13 cellular contexts compared by ENCODE assay signal in the genomic region with DNA sequence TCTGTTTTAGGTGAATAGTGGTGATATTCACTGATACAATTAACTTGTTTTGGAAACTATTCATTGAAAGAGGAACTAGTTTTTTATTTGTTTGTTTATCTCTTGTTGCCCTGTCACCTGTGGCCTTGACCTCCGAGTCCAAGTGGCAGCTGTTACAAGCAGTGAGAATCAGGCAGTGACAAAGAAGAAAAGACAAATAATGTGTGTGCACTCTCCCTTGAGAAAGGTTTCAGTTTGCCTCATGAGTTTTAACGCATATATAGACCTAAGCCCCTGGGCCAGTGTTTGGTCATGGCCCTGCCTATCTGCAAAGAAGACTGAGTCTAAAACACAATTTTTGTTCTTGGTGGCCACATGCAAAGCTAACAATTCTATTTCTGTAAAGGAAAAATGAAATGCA. TPM values are rescaled to one million over a fixed set of nuclear protein-coding genes. Genes with fewer than 3 reads are reported as not detected.
A peak's percentile ranks its signal among the peaks of the same experiment; 100 is the strongest.
DNase-seq lines count a peak whose midpoint lies in the region; ATAC-seq and TF ChIP-seq lines count a peak whose summit lies in the region.
"Had no signal": no experiment of that assay in that cellular context is flagged by ENCODE, and none has a peak within 500 bp of the region (broad histone marks: within the 10 kb centered on the region; RNA-seq: fewer than 3 reads in every experiment).

No MANE protein-coding gene starts in this region.

- H3K36me3 ChIP-seq in SU-DHL-6 (ENCODE audit: low read length): peaks cover 12% of the 10 kb centered on the region; the same call in 1 of the 2 replicates
- H3K36me3 ChIP-seq in stomach: no peaks in the 10 kb centered on the region
- no peaks in the 10 kb centered on the region for H3K36me3 ChIP-seq in body of pancreas (replicated peaks in 1 of 2; ENCODE audit: insufficient read depth in 1 of 2, low read depth in 2 of 2)
- H3K36me3 ChIP-seq in sigmoid colon: no peaks in the 10 kb centered on the region

- no peaks in the 10 kb centered on the region for H3K9me3 ChIP-seq in SU-DHL-6 (ENCODE audit: insufficient read depth, low read length)
- H3K9me3 ChIP-seq in stomach: no peaks in the 10 kb centered on the region
- H3K9me3 ChIP-seq in body of pancreas: no peaks in the 10 kb centered on the region
- H3K9me3 ChIP-seq in sigmoid colon: no peaks in the 10 kb centered on the region

- no peaks in the 10 kb centered on the region for H3K27me3 Mint-ChIP-seq in activated CD4-positive, alpha-beta memory T cell treated with anti-CD3 and anti-CD28 coated beads for 36 hours
- H3K27me3 Mint-ChIP-seq: CD4-positive, CD25-positive, alpha-beta regulatory T cell had no signal

- POLR2A ChIA-PET in activated CD4-positive, alpha-beta memory T cell treated with anti-CD3 and anti-CD28 coated beads for 36 hours (lab: Charles Lee): no interaction called here

- H3K4me3 Mint-ChIP-seq in activated CD4-positive, alpha-beta memory T cell treated with anti-CD3 and anti-CD28 coated beads for 36 hours: no peak overlapping the region
- H3K4me3 Mint-ChIP-seq: activated CD4-positive, alpha-beta T cell treated with anti-CD3 and anti-CD28 coated beads, Interleukin-2, amount 10 ng/mL, durations not matched to agents 24 days and 14 days; CD4-positive, CD25-positive, alpha-beta regulatory T cell had no signal

- TF ChIP-seq EP300 in stomach (IDR thresholded peaks at IDR 0.05) (no peak), sigmoid colon (IDR thresholded peaks at IDR 0.05) (no peak)

- H3K4me3 ChIP-seq in SU-DHL-6 (ENCODE audit: insufficient read depth, low read length, poor library complexity, severe bottlenecking) (no peak overlapping the region), stomach (no peak overlapping the region), body of pancreas (no peak overlapping the region), sigmoid colon (no peak overlapping the region)

- H3F3A ChIP-seq in SU-DHL-6 (ENCODE audit: insufficient read depth): no peaks in the 10 kb centered on the region

- TF ChIP-seq POLR2A in stomach (IDR thresholded peaks at IDR 0.05) (no peak), body of pancreas (IDR thresholded peaks at IDR 0.05) (no peak), sigmoid colon (IDR thresholded peaks at IDR 0.05) (no peak)

- WGBS in stomach, 5 donors: 61 to 86% (median 63%) methylated on average over 2 of the region's 2 CpGs
- WGBS in body of pancreas, 2 donors: 23 to 53% methylated on average over 2 of the region's 2 CpGs
- 42 to 80% methylated on average over 2 of the region's 2 CpGs for WGBS in sigmoid colon, 2 donors

- DNase-seq in stomach (no peak), body of pancreas (no peak), sigmoid colon (no peak)
- no peak for DNase-seq in activated CD4-positive, alpha-beta memory T cell treated with anti-CD3 and anti-CD28 coated beads for 36 hours
- DNase-seq: activated CD4-positive, alpha-beta T cell treated with anti-CD3 and anti-CD28 coated beads, Interleukin-2, amount 10 ng/mL, durations not matched to agents 24 days and 14 days; activated naive CD4-positive, alpha-beta T cell treated with anti-CD3 and anti-CD28 coated beads, Interleukin-2, amount 50 U/mL, for 16 hours; CD4-positive, CD25-positive, alpha-beta regulatory T cell; cortex of kidney; Right ventricle myocardium superior had no signal

- no peak overlapping the region for H3K27ac Mint-ChIP-seq in activated CD4-positive, alpha-beta memory T cell treated with anti-CD3 and anti-CD28 coated beads for 36 hours
- H3K27ac Mint-ChIP-seq: activated CD4-positive, alpha-beta T cell treated with anti-CD3 and anti-CD28 coated beads, Interleukin-2, amount 10 ng/mL, durations not matched to agents 24 days and 14 days; CD4-positive, CD25-positive, alpha-beta regulatory T cell had no signal

- peak overlapping the region; percentile 3 for H3K4me2 ChIP-seq in SU-DHL-6 (ENCODE audit: low read depth, low read length, poor library complexity, severe bottlenecking)

- H4K20me1 ChIP-seq in SU-DHL-6 (ENCODE audit: low read depth, low read length): no peaks in the 10 kb centered on the region

- no peaks in the 10 kb centered on the region for H3K36me3 Mint-ChIP-seq in activated CD4-positive, alpha-beta memory T cell treated with anti-CD3 and anti-CD28 coated beads for 36 hours
- H3K36me3 Mint-ChIP-seq: CD4-positive, CD25-positive, alpha-beta regulatory T cell had no signal

- H3K9me2 ChIP-seq in SU-DHL-6 (replicated peaks; ENCODE audit: insufficient read depth, low read length): no peaks in the 10 kb centered on the region

- no peak overlapping the region for H3K9ac ChIP-seq in SU-DHL-6 (ENCODE audit: low read length)

- H3K79me2 ChIP-seq in SU-DHL-6 (ENCODE audit: insufficient read depth, low read length): no peaks in the 10 kb centered on the region

- H3K4me1 Mint-ChIP-seq in activated CD4-positive, alpha-beta memory T cell treated with anti-CD3 and anti-CD28 coated beads for 36 hours (ENCODE audit: low read depth): no peaks in the 10 kb centered on the region
- H3K4me1 Mint-ChIP-seq: activated CD4-positive, alpha-beta T cell treated with anti-CD3 and anti-CD28 coated beads, Interleukin-2, amount 10 ng/mL, durations not matched to agents 24 days and 14 days had no signal

- H3K27ac ChIP-seq in SU-DHL-6 (ENCODE audit: low read depth, low read length): no peak overlapping the region
- H3K27ac ChIP-seq in stomach: no peak overlapping the region
- no peak overlapping the region for H3K27ac ChIP-seq in body of pancreas
- H3K27ac ChIP-seq in sigmoid colon: no peak overlapping the region

- TF ChIP-seq CTCF in SU-DHL-6 (IDR thresholded peaks at IDR 0.05; ENCODE audit: insufficient read depth, low read length, poor library complexity, severe bottlenecking) (no peak), stomach (IDR thresholded peaks at IDR 0.05) (no peak), body of pancreas (IDR thresholded peaks at IDR 0.05) (no peak), sigmoid colon (IDR thresholded peaks at IDR 0.05) (no peak)

- no peaks in the 10 kb centered on the region for H3K9me3 Mint-ChIP-seq in activated CD4-positive, alpha-beta memory T cell treated with anti-CD3 and anti-CD28 coated beads for 36 hours
- H3K9me3 Mint-ChIP-seq: activated CD4-positive, alpha-beta T cell treated with anti-CD3 and anti-CD28 coated beads, Interleukin-2, amount 10 ng/mL, durations not matched to agents 24 days and 14 days had no signal

- no peak overlapping the region for H2AFZ ChIP-seq in SU-DHL-6 (ENCODE audit: low read depth, low read length, severe bottlenecking)

- intact Hi-C loops in stomach (cut with DNase I; ENCODE audit: low total_unique reads) (no loop called here), body of pancreas (cut with DNase I) (no loop called here), sigmoid colon (cut with DNase I) (no loop called here)
- intact Hi-C loops in activated CD4-positive, alpha-beta memory T cell treated with anti-CD3 and anti-CD28 coated beads for 36 hours (cut with micrococcal nuclease): no loop called here

- ATAC-seq in GM18508 (IDR thresholded peaks at IDR 0.05; ENCODE audit: insufficient read depth, unreplicated experiment) (peak; percentile 98), GM21360 (IDR thresholded peaks at IDR 0.05; ENCODE audit: unreplicated experiment) (peak; percentile 99), HG02981 (IDR thresholded peaks at IDR 0.05; ENCODE audit: unreplicated experiment) (peak; percentile 98), body of pancreas (no peak)

- H3K4me1 ChIP-seq in stomach: no peaks in the 10 kb centered on the region
- no peaks in the 10 kb centered on the region for H3K4me1 ChIP-seq in body of pancreas
- H3K4me1 ChIP-seq in sigmoid colon: no peaks in the 10 kb centered on the region

- CTCF ChIA-PET in activated CD4-positive, alpha-beta memory T cell treated with anti-CD3 and anti-CD28 coated beads for 36 hours (lab: Charles Lee): interaction anchor here (0.9 kb wide), 1 partner anchor 142 kb away, joined by 3 read pairs; no protein-coding TSS in a partner anchor

- H3K27me3 ChIP-seq in SU-DHL-6 (ENCODE audit: low read length): no peaks in the 10 kb centered on the region
- no peaks in the 10 kb centered on the region for H3K27me3 ChIP-seq in stomach
- no peaks in the 10 kb centered on the region for H3K27me3 ChIP-seq in body of pancreas
- no peaks in the 10 kb centered on the region for H3K27me3 ChIP-seq in sigmoid colon

RNA-seq across cellular contexts. Expression of a gene that starts 15.3 kb away (rescaled TPM):
- total RNA-seq in stomach (10 to 100 TPM in 1 of 5 donors, 1 to 10 TPM in 3, not detected in 1; 2.2 to 39.4 (median 7.5) TPM), body of pancreas (under 1 TPM; 0.33 to 0.78 TPM), sigmoid colon (1 to 10 TPM; 1.1 to 2.3 (median 1.8) TPM)
- polyA plus RNA-seq in stomach (1 to 10 TPM; 2.1 to 3.9 (median 2.9) TPM), sigmoid colon (1 to 10 TPM; 1.2 to 4.6 (median 3.9) TPM)
- not detected for total RNA-seq in activated CD4-positive, alpha-beta memory T cell treated with anti-CD3 and anti-CD28 coated beads for 36 hours
- total RNA-seq: activated CD4-positive, alpha-beta T cell treated with anti-CD3 and anti-CD28 coated beads, Interleukin-2, amount 10 ng/mL, durations not matched to agents 24 days and 14 days; CD4-positive, CD25-positive, alpha-beta regulatory T cell had no signal
